ENCODE assay signal across 20 cellular contexts in the genomic region with DNA sequence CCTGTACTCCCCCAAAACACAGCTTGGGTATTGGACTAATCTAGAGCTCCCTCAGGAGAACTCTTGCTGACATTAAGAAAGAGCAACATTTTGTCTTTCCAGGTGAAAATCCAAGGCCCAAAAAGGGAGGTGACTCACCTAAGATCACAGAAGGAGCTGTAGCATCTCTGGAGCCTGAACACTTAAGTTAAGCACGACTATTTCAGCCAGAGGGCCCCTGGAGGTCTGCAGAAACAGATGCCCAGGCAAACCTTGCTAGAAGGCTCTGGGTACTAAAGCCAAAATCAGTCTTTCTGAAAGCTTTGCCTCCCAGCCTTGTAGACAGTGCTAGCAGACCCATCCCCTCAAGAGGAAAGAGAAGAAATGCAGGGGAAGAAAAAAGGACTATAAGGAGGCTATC. TPM values are rescaled to one million over a fixed set of nuclear protein-coding genes. Genes with fewer than 3 reads are reported as not detected.
DNase-seq lines count a peak whose midpoint lies in the region; ATAC-seq, FAIRE-seq and TF ChIP-seq lines count a peak whose summit lies in the region.
"Had no signal": no experiment of that assay in that cellular context is flagged by ENCODE, and none has a peak within 500 bp of the region (broad histone marks: within the 10 kb centered on the region; RNA-seq: fewer than 3 reads in every experiment).

No MANE protein-coding gene starts in this region.

- H3K23ac ChIP-seq in trophoblast cell (ENCODE audit: low read length), result no peak overlapping the region

- TF ChIP-seq POLR2A in A549 (IDR thresholded peaks at IDR 0.05; ENCODE audit: low read length), result no peak
- no peak for TF ChIP-seq POLR2A in esophagus muscularis mucosa (IDR thresholded peaks at IDR 0.05; ENCODE audit: low read depth)

- H2AFZ ChIP-seq in trophoblast cell (ENCODE audit: insufficient read depth, low read length, poor library complexity), result no peak overlapping the region
- H2AFZ ChIP-seq: GM23248 had no signal

- 0% methylated on average over 1 of the region's 1 CpG for WGBS in A549 (ENCODE audit: missing lambda C conversion rate)
- 63% methylated on average over 1 of the region's 1 CpG for WGBS in esophagus muscularis mucosa
- no CpG with 5 or more reads among the region's 1 CpG for WGBS in trophoblast cell (ENCODE audit: extremely low coverage, insufficient coverage, insufficient read length)

- FAIRE-seq in A549 (lab: Jason Lieb, UNC) (no peak), TTC549 (lab: Jason Lieb, UNC) (peak; percentile 7)
- FAIRE-seq: A204.1, D721Med, G401.6, GM12891, H54 had no signal

- H4K8ac ChIP-seq in trophoblast cell (ENCODE audit: low read depth, low read length), result no peak overlapping the region

- H3K4me2 ChIP-seq in A549 (peak overlapping the region; percentile 92), trophoblast cell (ENCODE audit: low read length) (no peak overlapping the region)

- POLR2A ChIA-PET in A549 (lab: Yijun Ruan, JAX), result interaction anchor here (0.6 to 3.1 kb wide), 5 partner anchors 9 to 303 kb away, joined by 3 to 13 read pairs (median 5); a partner anchor contains a TSS

- DNase-seq in A549 (ENCODE audit: low read depth in 1 of 2, low spot score in 1 of 2), result peak in 1 of 2 experiments; percentile 61
- DNase-seq in esophagus muscularis mucosa (ENCODE audit: extremely low spot score), result peak; percentile 68
- no peak for DNase-seq in trophoblast cell
- DNase-seq in NCI-H748 (lab: John Stamatoyannopoulos, UW; ENCODE audit: unreplicated experiment), result no peak
- no peak for DNase-seq in stimulated activated CD4-positive, alpha-beta T cell treated with anti-CD3 and anti-CD28 coated beads, Interleukin-2, amount 100 ng/mL, for 48 hours
- no peak for DNase-seq in stimulated activated CD4-positive, alpha-beta T cell treated with anti-CD3 and anti-CD28 coated beads, Interleukin-4, amount 100 ng/mL, for 1 hour
- DNase-seq: BE2C; CD4-positive, alpha-beta memory T cell; DMS153; DMS79 treated with DMSO at 0.1 percent for 48 hours; EL; GM23248 had no signal

- TF ChIP-seq CTCF in A549 (IDR thresholded peaks at IDR 0.05) (no peak), esophagus muscularis mucosa (IDR thresholded peaks at IDR 0.05) (no peak)

- no peak overlapping the region for H3K18ac ChIP-seq in trophoblast cell (ENCODE audit: low read length)

- H3K79me2 ChIP-seq in trophoblast cell (ENCODE audit: control insufficient read depth, insufficient read depth, low read length, poor library complexity), result no peaks in the 10 kb centered on the region

- H3K27me3 ChIP-seq in esophagus muscularis mucosa, result no peaks in the 10 kb centered on the region
- H3K27me3 ChIP-seq in trophoblast cell (ENCODE audit: insufficient read depth, low read length), result no peaks in the 10 kb centered on the region
- H3K27me3 ChIP-seq: BE2C had no signal

- H3K4me3 ChIP-seq in A549, result no peak overlapping the region
- no peak overlapping the region for H3K4me3 ChIP-seq in esophagus muscularis mucosa
- H3K4me3 ChIP-seq in trophoblast cell (ENCODE audit: low read depth, low read length), result no peak overlapping the region
- H3K4me3 ChIP-seq: GM23248 had no signal

- H2AK5ac ChIP-seq in trophoblast cell (ENCODE audit: low read length), result no peak overlapping the region

- TF ChIP-seq EP300 in A549 (IDR thresholded peaks at IDR 0.05) (no peak), esophagus muscularis mucosa (IDR thresholded peaks at IDR 0.05) (no peak)

- H4K12ac ChIP-seq in trophoblast cell (ENCODE audit: low read depth, low read length), result no peak overlapping the region

- peaks cover 0 to 14% (median 0%) of the 10 kb centered on the region in 4 donors for H3K36me3 ChIP-seq in esophagus muscularis mucosa
- H3K36me3 ChIP-seq in trophoblast cell (ENCODE audit: control insufficient read depth in 1 of 2, insufficient read depth in 2 of 2, low read length in 2 of 2), result peaks cover 4 to 8% of the 10 kb centered on the region in 2 experiments
- H3K36me3 ChIP-seq: BE2C had no signal

- H4K91ac ChIP-seq in trophoblast cell (ENCODE audit: low read depth, low read length), result no peak overlapping the region

- peak overlapping the region; percentile 33 for H3K14ac ChIP-seq in trophoblast cell (ENCODE audit: low read length)

- peak in 1 of 2 experiments; percentile 0; a peak in 3 of 6 replicates for ATAC-seq in A549
- ATAC-seq: HCT116 had no signal

- intact Hi-C loops in esophagus muscularis mucosa (cut with DNase I), result no loop called here

- no peak overlapping the region for H2BK5ac ChIP-seq in trophoblast cell (ENCODE audit: low read depth, low read length, poor library complexity)

- 0 out of 5 replicates have a peak, but pooled peaks of 1 of the 2 experiments have one; percentile 6 for TF ChIP-seq RAD21 in A549 (conservative IDR thresholded peaks at IDR 0.05 in 1 of 2, IDR thresholded peaks at IDR 0.05 in 1 of 2)

- no peak overlapping the region for H2BK12ac ChIP-seq in trophoblast cell (ENCODE audit: low read length)

- CTCF ChIA-PET in A549 (lab: Yijun Ruan, JAX), result interaction anchor here (1.0 to 17.8 kb wide), 7 partner anchors 12 to 307 kb away, joined by 3 to 208 read pairs (median 4); no protein-coding TSS in a partner anchor

- no peak overlapping the region for H3K4ac ChIP-seq in trophoblast cell (ENCODE audit: low read depth, low read length)

- no peak overlapping the region for H2BK120ac ChIP-seq in trophoblast cell (ENCODE audit: insufficient read depth, low read length, poor library complexity)

- no peaks in the 10 kb centered on the region for H3K79me1 ChIP-seq in trophoblast cell (ENCODE audit: low read length)

- H3K9me3 ChIP-seq in A549 (no peaks in the 10 kb centered on the region), esophagus muscularis mucosa (no peaks in the 10 kb centered on the region), trophoblast cell (ENCODE audit: insufficient read depth, low read depth, low read length) (no peaks in the 10 kb centered on the region)
- H3K9me3 ChIP-seq: BE2C had no signal

- H3K9ac ChIP-seq in trophoblast cell (ENCODE audit: low read length), result no peak overlapping the region
- H3K9ac ChIP-seq: GM23248 had no signal

- H3K27ac ChIP-seq in A549 (peak overlapping the region; percentile 89 to 93), esophagus muscularis mucosa (replicated peaks in 1 of 4) (no peak overlapping the region), trophoblast cell (ENCODE audit: low read depth, low read length) (no peak overlapping the region)
- H3K27ac ChIP-seq: C4-2B, GM23248 had no signal

- peaks cover 78% of the 10 kb centered on the region for H3K4me1 ChIP-seq in A549
- H3K4me1 ChIP-seq in esophagus muscularis mucosa, result no peaks in the 10 kb centered on the region
- H3K4me1 ChIP-seq in trophoblast cell (ENCODE audit: control insufficient read depth in 1 of 2, insufficient read depth in 2 of 2, low read length in 2 of 2), result peaks cover 0 to 4% of the 10 kb centered on the region in 2 experiments
- H3K4me1 ChIP-seq: BE2C had no signal

TF ChIP-seq in A549, 52 proteins besides CTCF, POLR2A, EP300 and RAD21:
- TF ChIP-seq EHF (CRISPR knock-in tag; IDR thresholded peaks at IDR 0.05) (no peak), CBX2 (IDR thresholded peaks at IDR 0.05; ENCODE audit: borderline replicate concordance, low read depth) (no peak), FOSL2 (IDR thresholded peaks at IDR 0.05) (no peak), FOSL2 (CRISPR knock-in tag; IDR thresholded peaks at IDR 0.05) (peak; percentile 58; the same call in 1 of the 2 replicates), HEYL (CRISPR knock-in tag; IDR thresholded peaks at IDR 0.05) (no peak), TFCP2L1 (CRISPR knock-in tag; IDR thresholded peaks at IDR 0.05) (no peak)
- TF ChIP-seq, protein P1, sequence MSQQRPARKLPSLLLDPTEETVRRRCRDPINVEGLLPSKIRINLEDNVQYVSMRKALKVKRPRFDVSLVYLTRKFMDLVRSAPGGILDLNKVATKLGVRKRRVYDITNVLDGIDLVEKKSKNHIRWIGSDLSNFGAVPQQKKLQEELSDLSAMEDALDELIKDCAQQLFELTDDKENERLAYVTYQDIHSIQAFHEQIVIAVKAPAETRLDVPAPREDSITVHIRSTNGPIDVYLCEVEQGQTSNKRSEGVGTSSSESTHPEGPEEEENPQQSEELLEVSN (IDR thresholded peaks at IDR 0.05; ENCODE audit: borderline replicate concordance, low read depth), result no peak
- TF ChIP-seq, protein P2, sequence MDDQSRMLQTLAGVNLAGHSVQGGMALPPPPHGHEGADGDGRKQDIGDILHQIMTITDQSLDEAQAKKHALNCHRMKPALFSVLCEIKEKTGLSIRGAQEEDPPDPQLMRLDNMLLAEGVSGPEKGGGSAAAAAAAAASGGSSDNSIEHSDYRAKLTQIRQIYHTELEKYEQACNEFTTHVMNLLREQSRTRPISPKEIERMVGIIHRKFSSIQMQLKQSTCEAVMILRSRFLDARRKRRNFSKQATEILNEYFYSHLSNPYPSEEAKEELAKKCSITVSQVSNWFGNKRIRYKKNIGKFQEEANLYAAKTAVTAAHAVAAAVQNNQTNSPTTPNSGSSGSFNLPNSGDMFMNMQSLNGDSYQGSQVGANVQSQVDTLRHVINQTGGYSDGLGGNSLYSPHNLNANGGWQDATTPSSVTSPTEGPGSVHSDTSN (IDR thresholded peaks at IDR 0.05), result 0 out of 2 replicates have a peak, but pooled peaks have one; percentile 15

RNA-seq across cellular contexts. Expression of a gene that starts 8.8 kb away (rescaled TPM):
- polyA plus RNA-seq in A549 (2011; rRNA removed) (67.1 and 87.4 TPM in 2 replicates), A549 (2017; fragmentation: RNase III; extraction: RNeasy Plus Mini Kit Qiagen cat#74134 plus additional on column Dnase treatment) (33.2 to 34.3 TPM (median 33.5 TPM) in 3 replicates)
- polyA plus RNA-seq in A549 (2012; cell fraction: cytosol; rRNA removed), result 41.2 and 42.5 TPM in 2 replicates
- 54.7 and 61.3 TPM in 2 replicates for polyA plus RNA-seq in A549 (2012; cell fraction: nucleus; rRNA removed)
- 40.1 and 44.8 TPM in 2 replicates for polyA minus RNA-seq in A549 (2011; rRNA and poly(A)+ RNA removed)
- 10 to 100 TPM in 3 of 4 donors, 1 to 10 TPM in 1; 5.4 to 29.1 (median 23.0) TPM for total RNA-seq in esophagus muscularis mucosa
- 22.0 and 23.3 TPM in 2 replicates for polyA plus RNA-seq in trophoblast cell (2013)
- polyA plus RNA-seq: CD4-positive, alpha-beta memory T cell had no signal

Comparison
In these comparisons a context has a peak if more than half of its experiments do, and no peak if none do; other contexts are left out.
1. H3K27ac ChIP-seq: peak in A549 (2 of 2); none in esophagus muscularis mucosa (0 of 4) and trophoblast cell (single experiment).